ENCODE assay signal across 13 cellular contexts in the genomic region with DNA sequence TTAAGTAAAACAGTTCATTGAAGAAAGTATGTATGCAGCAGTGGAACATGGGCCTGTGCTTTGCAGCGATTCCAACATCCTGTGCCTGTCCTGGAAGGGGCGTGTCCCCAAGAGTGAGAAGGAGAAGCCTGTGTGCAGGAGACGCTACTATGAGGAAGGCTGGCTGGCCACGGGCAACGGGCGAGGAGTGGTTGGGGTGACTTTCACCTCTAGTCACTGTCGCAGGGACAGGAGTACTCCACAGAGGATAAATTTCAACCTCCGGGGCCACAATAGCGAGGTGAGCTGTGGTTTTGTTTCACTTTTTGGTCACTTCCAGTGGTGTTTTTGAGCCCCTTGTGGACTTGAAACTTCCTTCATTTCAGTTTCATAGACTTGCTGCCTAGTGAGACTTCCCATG. TPM values are rescaled to one million over a fixed set of nuclear protein-coding genes. Genes with fewer than 3 reads are reported as not detected.
DNase-seq lines count a peak whose midpoint lies in the region; ATAC-seq, FAIRE-seq and TF ChIP-seq lines count a peak whose summit lies in the region.
"Had no signal": no experiment of that assay in that cellular context is flagged by ENCODE, and none has a peak within 500 bp of the region (broad histone marks: within the 10 kb centered on the region; RNA-seq: fewer than 3 reads in every experiment).

No MANE protein-coding gene starts in this region.

- H3K27ac ChIP-seq in A673 (ENCODE audit: low read depth, low read length, poor library complexity, severe bottlenecking) = no peak overlapping the region
- H3K27ac ChIP-seq: brain microvascular endothelial cell had no signal

- CTCF ChIA-PET in activated CD8-positive, alpha-beta T cell treated with anti-CD3 and anti-CD28 coated beads, Interleukin-2, amount 10 ng/mL, durations not matched to agents 7 days and 5 days (lab: Charles Lee) = no interaction called here
- CTCF ChIA-PET in A673 (lab: Charles Lee) = no interaction called here

- POLR2A ChIA-PET in activated CD8-positive, alpha-beta T cell treated with anti-CD3 and anti-CD28 coated beads, Interleukin-2, amount 10 ng/mL, durations not matched to agents 7 days and 5 days (lab: Charles Lee) = no interaction called here
- POLR2A ChIA-PET in A673 (lab: Charles Lee; ENCODE audit: low non-redundant PET) = no interaction called here

- intact Hi-C loops in A673 (cut with micrococcal nuclease; ENCODE audit: unreplicated experiment) = no loop called here

- no peak for TF ChIP-seq CTCF in A673 (conservative IDR thresholded peaks at IDR 0.05; ENCODE audit: low read depth, low read length)

- peaks cover 22% of the 10 kb centered on the region for H3K4me1 ChIP-seq in A673 (ENCODE audit: insufficient read depth, low read length, poor library complexity, severe bottlenecking)

- H3K36me3 ChIP-seq in A673 (ENCODE audit: insufficient read depth, low read length, poor library complexity, severe bottlenecking) = peaks cover 11% of the 10 kb centered on the region

- H3K4me1 Mint-ChIP-seq in activated CD8-positive, alpha-beta T cell treated with anti-CD3 and anti-CD28 coated beads, Interleukin-2, amount 10 ng/mL, durations not matched to agents 7 days and 5 days (ENCODE audit: low read depth) = peaks cover 17% of the 10 kb centered on the region

- no peak for FAIRE-seq in RCC 7860 (lab: Jason Lieb, UNC)

- H3K9me3 ChIP-seq in A673 (ENCODE audit: low read depth, low read length, poor library complexity, severe bottlenecking) = no peaks in the 10 kb centered on the region

- ATAC-seq in GM19395 (IDR thresholded peaks at IDR 0.05; ENCODE audit: unreplicated experiment) (peak; percentile 80), HG03135 (IDR thresholded peaks at IDR 0.05; ENCODE audit: unreplicated experiment) (peak; percentile 62)
- peak; percentile 76 for ATAC-seq in activated CD8-positive, alpha-beta T cell treated with anti-CD3 and anti-CD28 coated beads, Interleukin-2, amount 10 ng/mL, durations not matched to agents 7 days and 5 days

- H3K27ac Mint-ChIP-seq in activated CD8-positive, alpha-beta T cell treated with anti-CD3 and anti-CD28 coated beads, Interleukin-2, amount 10 ng/mL, durations not matched to agents 7 days and 5 days = peak overlapping the region; percentile 33

- H3K9me3 Mint-ChIP-seq in activated CD8-positive, alpha-beta T cell treated with anti-CD3 and anti-CD28 coated beads, Interleukin-2, amount 10 ng/mL, durations not matched to agents 7 days and 5 days (ENCODE audit: insufficient read depth) = peaks cover 4% of the 10 kb centered on the region

- DNase-seq in CD1c-positive myeloid dendritic cell (ENCODE audit: extremely low spot score) (peak; percentile 32), KG1 (lab: John Stamatoyannopoulos, UW) (no peak), OCI-M2 (lab: John Stamatoyannopoulos, UW; ENCODE audit: unreplicated experiment) (no peak), A673 (ENCODE audit: low spot score) (no peak), RCC 7860 (ENCODE audit: low spot score) (no peak)
- peak; percentile 45 for DNase-seq in activated CD8-positive, alpha-beta T cell treated with anti-CD3 and anti-CD28 coated beads, Interleukin-2, amount 10 ng/mL, durations not matched to agents 7 days and 5 days
- DNase-seq: activated CD8-positive, alpha-beta memory T cell treated with anti-CD3 and anti-CD28 coated beads for 24 hours; brain microvascular endothelial cell; Calu3; NCI-H1092 treated with DMSO at 0.1 percent for 48 hours; RPMI8226 had no signal

- no TSS peak for BruUV-seq in A673 (replicated peaks; lab: Mats Ljungman, UMichigan)

- H3K4me3 Mint-ChIP-seq in activated CD8-positive, alpha-beta T cell treated with anti-CD3 and anti-CD28 coated beads, Interleukin-2, amount 10 ng/mL, durations not matched to agents 7 days and 5 days = peak overlapping the region; percentile 1

- no peaks in the 10 kb centered on the region for H3K27me3 Mint-ChIP-seq in activated CD8-positive, alpha-beta T cell treated with anti-CD3 and anti-CD28 coated beads, Interleukin-2, amount 10 ng/mL, durations not matched to agents 7 days and 5 days (ENCODE audit: low read depth)

- no peak overlapping the region for H3K4me3 ChIP-seq in A673 (ENCODE audit: low read depth, low read length, poor library complexity, severe bottlenecking)

- H3K36me3 Mint-ChIP-seq in activated CD8-positive, alpha-beta T cell treated with anti-CD3 and anti-CD28 coated beads, Interleukin-2, amount 10 ng/mL, durations not matched to agents 7 days and 5 days (ENCODE audit: low read depth) = peaks cover 19% of the 10 kb centered on the region

- H3K27me3 ChIP-seq in A673 (replicated peaks; ENCODE audit: insufficient read depth, low read depth, low read length, poor library complexity) = no peaks in the 10 kb centered on the region
- H3K27me3 ChIP-seq: brain microvascular endothelial cell had no signal

RNA-seq across cellular contexts. Expression of a gene that starts 1.7 kb away (rescaled TPM):
- total RNA-seq in activated CD8-positive, alpha-beta T cell treated with anti-CD3 and anti-CD28 coated beads, Interleukin-2, amount 10 ng/mL, durations not matched to agents 7 days and 5 days = 10 to 100 TPM; 29.6 to 33.9 TPM
- 76.0 and 82.0 TPM in 2 replicates for total RNA-seq in A673 (2021)

Comparison
In these comparisons a context has a peak if more than half of its experiments do, and no peak if none do; other contexts are left out.
1. DNase-seq: peak in CD1c-positive myeloid dendritic cell (single experiment) and activated CD8-positive, alpha-beta T cell treated with anti-CD3 and anti-CD28 coated beads, Interleukin-2, amount 10 ng/mL, durations not matched to agents 7 days and 5 days (single experiment); none in KG1 (single experiment), OCI-M2 (single experiment), A673 (single experiment) and RCC 7860 (single experiment).
2. Peak in every context shown above with its lines, with median percentiles within 50 percentile points of each other: ATAC-seq.